Comparison of ENCODE assay signal across 14 cellular contexts in genomic region chr18:59091204-59091603, GRCh38. TPM values are rescaled to one million over a fixed set of nuclear protein-coding genes. Genes with fewer than 3 reads are reported as not detected.
DNase-seq lines count a peak whose midpoint lies in the region; TF ChIP-seq lines count a peak whose summit lies in the region.
"Had no signal": no experiment of that assay in that cellular context is flagged by ENCODE, and none has a peak within 500 bp of the region (broad histone marks: within the 10 kb centered on the region; RNA-seq: fewer than 3 reads in every experiment).

No MANE protein-coding gene starts in this region.

- H3K4me3 ChIP-seq in NT2/D1 (ENCODE audit: insufficient read length, low read depth) (no peak overlapping the region), osteoblast (ENCODE audit: insufficient read depth, low read length) (no peak overlapping the region)
- H3K4me3 ChIP-seq: BLaER1 had no signal

- peak overlapping the region; percentile 8 for H3K27ac Mint-ChIP-seq in nephron progenitor cell
- H3K27ac Mint-ChIP-seq: CD8-positive, alpha-beta memory T cell; IgD-negative memory B cell had no signal

- no peaks in the 10 kb centered on the region for H3K27me3 ChIP-seq in NT2/D1 (ENCODE audit: insufficient read depth, insufficient read length)
- H3K27me3 ChIP-seq in osteoblast (ENCODE audit: insufficient read depth, low read length): peaks cover 32% of the 10 kb centered on the region
- H3K27me3 ChIP-seq: BLaER1 had no signal

- H3K4me1 ChIP-seq in NT2/D1 (ENCODE audit: insufficient read depth, insufficient read length) (peaks cover 3% of the 10 kb centered on the region), osteoblast (ENCODE audit: insufficient read depth, low read length) (peaks cover under 1% of the 10 kb centered on the region)
- H3K4me1 ChIP-seq: BLaER1, Caco-2 had no signal

- H3K4me2 ChIP-seq in osteoblast (ENCODE audit: insufficient read depth, low read length): no peak overlapping the region
- H3K4me2 ChIP-seq: BLaER1 had no signal

- TF ChIP-seq CTCF in nephron progenitor cell (IDR thresholded peaks at IDR 0.05) (no peak), osteoblast (IDR thresholded peaks at IDR 0.05; ENCODE audit: extremely low read depth, low read depth, low read length) (no peak)

- peaks cover 22% of the 10 kb centered on the region for H3K27me3 Mint-ChIP-seq in nephron progenitor cell (ENCODE audit: low read depth, poor library complexity)
- H3K27me3 Mint-ChIP-seq: IgD-negative memory B cell had no signal

- H3K27ac ChIP-seq in osteoblast (ENCODE audit: low read depth, low read length): no peak overlapping the region
- H3K27ac ChIP-seq: BLaER1 had no signal

- H3K36me3 Mint-ChIP-seq in nephron progenitor cell (ENCODE audit: low read depth): no peaks in the 10 kb centered on the region
- H3K36me3 Mint-ChIP-seq: CD8-positive, alpha-beta memory T cell had no signal

- DNase-seq in ELF-1 (ENCODE audit: low read depth, low spot score) (peak; percentile 52), NT2/D1 (ENCODE audit: low read depth, low spot score) (peak; percentile 36), iPS DF 4.7 (ENCODE audit: extremely low read depth, low spot score) (peak; percentile 30), nephron progenitor cell (no peak), osteoblast (ENCODE audit: insufficient read length, low spot score, missing footprints) (no peak), SHP77 treated with DMSO at 0.1 percent for 48 hours (lab: John Stamatoyannopoulos, UW) (no peak)
- DNase-seq in activated CD4-positive, alpha-beta T cell treated with anti-CD3 and anti-CD28 coated beads, Interleukin-2, amount 50 U/mL, for 4 hours: no peak
- DNase-seq: 8988T; AML-193; Caco-2; CD8-positive, alpha-beta memory T cell; DND-41 had no signal

- no peak overlapping the region for H3K9ac ChIP-seq in NT2/D1 (ENCODE audit: insufficient read length, low read depth)
- H3K9ac ChIP-seq: BLaER1 had no signal

- H3K9me3 Mint-ChIP-seq in nephron progenitor cell: peaks cover 3% of the 10 kb centered on the region

- no peaks in the 10 kb centered on the region for H3K79me2 ChIP-seq in osteoblast (ENCODE audit: insufficient read depth, low read length)

- H3K36me3 ChIP-seq in NT2/D1 (ENCODE audit: insufficient read depth, insufficient read length, low read length): no peaks in the 10 kb centered on the region
- H3K36me3 ChIP-seq in osteoblast (ENCODE audit: insufficient read depth, low read length): no peaks in the 10 kb centered on the region
- H3K36me3 ChIP-seq: BLaER1 had no signal

- no peaks in the 10 kb centered on the region for H3K9me3 ChIP-seq in NT2/D1 (ENCODE audit: insufficient read depth, low read length)
- no peaks in the 10 kb centered on the region for H3K9me3 ChIP-seq in osteoblast (ENCODE audit: low read depth, low read length)
- H3K9me3 ChIP-seq: BLaER1, Caco-2 had no signal

- peaks cover 18% of the 10 kb centered on the region for H3K4me1 Mint-ChIP-seq in nephron progenitor cell
- H3K4me1 Mint-ChIP-seq: CD8-positive, alpha-beta memory T cell had no signal

- H3K4me3 Mint-ChIP-seq in nephron progenitor cell: no peak overlapping the region
- H3K4me3 Mint-ChIP-seq: CD8-positive, alpha-beta memory T cell had no signal

- no peak overlapping the region for H2AFZ ChIP-seq in osteoblast (ENCODE audit: low read length)

- H4K20me1 ChIP-seq in osteoblast (ENCODE audit: insufficient read depth, low read length): no peaks in the 10 kb centered on the region
- H4K20me1 ChIP-seq: BLaER1 had no signal

RNA-seq across cellular contexts. Expression of gene SEC11C, which starts 48.5 kb away (rescaled TPM):
- 10.1 and 10.6 TPM in 2 replicates for total RNA-seq in osteoblast

Comparison
In these comparisons a context has a peak if more than half of its experiments do, and no peak if none do; other contexts are left out.
1. DNase-seq: peak in ELF-1 (single experiment), NT2/D1 (single experiment) and iPS DF 4.7 (single experiment); none in nephron progenitor cell (single experiment), osteoblast (single experiment), activated CD4-positive, alpha-beta T cell treated with anti-CD3 and anti-CD28 coated beads, Interleukin-2, amount 50 U/mL, for 4 hours (0 of 2) and SHP77 treated with DMSO at 0.1 percent for 48 hours (single experiment).